ENCODE assay signal across 20 cellular contexts in the genomic region with DNA sequence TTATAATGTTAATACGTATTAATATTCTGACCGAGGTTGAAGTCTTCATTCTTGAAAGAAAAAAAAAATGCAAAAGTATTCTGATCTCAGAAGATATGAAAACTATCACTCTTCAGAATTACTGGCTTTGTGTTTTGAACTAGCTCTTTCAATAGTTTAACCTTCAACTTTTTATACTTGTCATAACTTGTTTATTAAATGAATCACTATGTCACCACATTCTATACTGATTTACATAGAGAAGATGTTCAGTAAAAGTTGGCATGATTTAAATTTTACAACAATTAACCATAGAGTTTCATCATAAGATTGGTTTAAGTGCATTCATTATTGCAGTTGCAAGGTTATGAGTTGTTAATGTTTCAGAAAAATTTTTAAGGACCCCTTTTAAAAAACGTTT. TPM values are rescaled to one million over a fixed set of nuclear protein-coding genes. Genes with fewer than 3 reads are reported as not detected.
A peak's percentile ranks its signal among the peaks of the same experiment; 100 is the strongest.
DNase-seq lines count a peak whose midpoint lies in the region; ATAC-seq, FAIRE-seq and TF ChIP-seq lines count a peak whose summit lies in the region.
"Had no signal": no experiment of that assay in that cellular context is flagged by ENCODE, and none has a peak within 500 bp of the region (broad histone marks: within the 10 kb centered on the region; RNA-seq: fewer than 3 reads in every experiment).

No MANE protein-coding gene starts in this region.

- no peaks in the 10 kb centered on the region for H3K36me3 ChIP-seq in PC-3 (ENCODE audit: low read depth, low read length)
- no peaks in the 10 kb centered on the region for H3K36me3 ChIP-seq in osteoblast (ENCODE audit: insufficient read depth, low read length)

- no TSS peak for BruUV-seq in PC-3 (replicated peaks; lab: Mats Ljungman, UMichigan)

- POLR2A ChIA-PET in activated CD4-positive, alpha-beta T cell treated with anti-CD3 and anti-CD28 coated beads for 36 hours (lab: Charles Lee) = interaction anchor here (0.9 kb wide), 1 partner anchor 74 kb away, joined by 4 read pairs; no protein-coding TSS in a partner anchor
- POLR2A ChIA-PET in PC-3 (lab: Charles Lee; ENCODE audit: unreplicated experiment) = interaction anchor here (1.0 kb wide), 1 partner anchor 58 kb away, joined by 4 read pairs; a partner anchor contains a TSS
- POLR2A ChIA-PET in GM10248 (lab: Yijun Ruan, JAX) = interaction anchor here (0.8 kb wide), 1 partner anchor 1919 kb away, joined by 3 read pairs; a partner anchor contains a TSS

- peak; percentile 33 for FAIRE-seq in colon (lab: Jason Lieb, UNC)
- FAIRE-seq: H1, RCC 7860 had no signal

- intact Hi-C loops in activated CD4-positive, alpha-beta T cell treated with anti-CD3 and anti-CD28 coated beads for 36 hours (cut with DNase I, micrococcal nuclease) = loop anchor here in 1 of 2 experiments (10.0 kb wide), 1 partner anchor 113 kb away; no protein-coding TSS in a partner anchor
- intact Hi-C loops in PC-3 (cut with micrococcal nuclease) = loop anchor here (5.0 kb wide), 1 partner anchor 46 kb away; no protein-coding TSS in a partner anchor

- H3K27me3 Mint-ChIP-seq in activated CD4-positive, alpha-beta T cell treated with anti-CD3 and anti-CD28 coated beads for 36 hours = no peaks in the 10 kb centered on the region
- H3K27me3 Mint-ChIP-seq in chondrocyte (ENCODE audit: low read depth) = no peaks in the 10 kb centered on the region
- H3K27me3 Mint-ChIP-seq: CD8-positive, alpha-beta memory T cell had no signal

- H3K4me1 ChIP-seq in PC-3 (ENCODE audit: insufficient read depth, low read length) (peaks cover 10% of the 10 kb centered on the region), osteoblast (ENCODE audit: insufficient read depth, low read length) (peaks cover 5% of the 10 kb centered on the region)

- H3K79me2 ChIP-seq in PC-3 (ENCODE audit: low read length) = no peaks in the 10 kb centered on the region
- peaks cover 18% of the 10 kb centered on the region for H3K79me2 ChIP-seq in osteoblast (ENCODE audit: insufficient read depth, low read length)

- H3K27ac ChIP-seq in PC-3 (ENCODE audit: low read length) (no peak overlapping the region), osteoblast (ENCODE audit: low read depth, low read length) (no peak overlapping the region)
- H3K27ac ChIP-seq: 22Rv1; BLaER1 treated with 17β-estradiol and CSF1 and Interleukin-3, amounts not matched to agents 10 nM and 100 nM had no signal

- no peaks in the 10 kb centered on the region for H3K36me3 Mint-ChIP-seq in activated CD4-positive, alpha-beta T cell treated with anti-CD3 and anti-CD28 coated beads for 36 hours (ENCODE audit: low read depth)
- H3K36me3 Mint-ChIP-seq in chondrocyte (ENCODE audit: low read depth) = no peaks in the 10 kb centered on the region
- H3K36me3 Mint-ChIP-seq: CD8-positive, alpha-beta memory T cell had no signal

- no peaks in the 10 kb centered on the region for H3K9me2 ChIP-seq in PC-3 (replicated peaks; ENCODE audit: low read length)

- ATAC-seq in activated CD4-positive, alpha-beta T cell treated with anti-CD3 and anti-CD28 coated beads for 36 hours = peak; percentile 23
- ATAC-seq in PC-3 (peak; percentile 63), HG02642 (IDR thresholded peaks at IDR 0.05; ENCODE audit: poor library complexity, unreplicated experiment) (no peak)

- no peak overlapping the region for H3K4me3 Mint-ChIP-seq in activated CD4-positive, alpha-beta T cell treated with anti-CD3 and anti-CD28 coated beads for 36 hours
- no peak overlapping the region for H3K4me3 Mint-ChIP-seq in chondrocyte (ENCODE audit: unreplicated experiment)

- TF ChIP-seq CTCF in PC-3 (conservative IDR thresholded peaks at IDR 0.05; ENCODE audit: low read depth, low read length) (no peak), osteoblast (IDR thresholded peaks at IDR 0.05; ENCODE audit: extremely low read depth, low read depth, low read length) (no peak), GM10248 (IDR thresholded peaks at IDR 0.05; ENCODE audit: control extremely low read depth, extremely low read depth, low read depth, missing control alignments) (no peak), chondrocyte (IDR thresholded peaks at IDR 0.05) (no peak)

- peaks cover 4% of the 10 kb centered on the region for H3K4me1 Mint-ChIP-seq in activated CD4-positive, alpha-beta T cell treated with anti-CD3 and anti-CD28 coated beads for 36 hours
- peaks cover 23% of the 10 kb centered on the region for H3K4me1 Mint-ChIP-seq in chondrocyte (ENCODE audit: low read depth)

- H3K27me3 ChIP-seq in PC-3 (ENCODE audit: low read length) = no peaks in the 10 kb centered on the region
- H3K27me3 ChIP-seq in osteoblast (ENCODE audit: insufficient read depth, low read length) = no peaks in the 10 kb centered on the region
- H3K27me3 ChIP-seq: BLaER1 treated with 17β-estradiol and CSF1 and Interleukin-3, amounts not matched to agents 10 nM and 100 nM had no signal

- H2AFZ ChIP-seq in PC-3 (ENCODE audit: low read length) (no peak overlapping the region), osteoblast (ENCODE audit: low read length) (no peak overlapping the region)

- no peak for DNase-seq in activated CD4-positive, alpha-beta T cell treated with anti-CD3 and anti-CD28 coated beads for 36 hours
- DNase-seq in activated CD4-positive, alpha-beta T cell treated with anti-CD3 and anti-CD28 coated beads, Interleukin-2, amount 50 U/mL, for 4 hours = no peak
- DNase-seq in PC-3 = no peak
- peak; percentile 14 for DNase-seq in osteoblast (ENCODE audit: insufficient read length, low spot score, missing footprints)
- DNase-seq in GM10248 (ENCODE audit: extremely low spot score) = no peak
- no peak for DNase-seq in chondrocyte (ENCODE audit: low spot score)
- DNase-seq: CD8-positive, alpha-beta memory T cell; DND-41; GDM1; Kasumi-1; NCI-H187; NCI-H226; NCI-H524 treated with DMSO at 0.1 percent for 48 hours; SHP77 treated with DMSO at 0.1 percent for 48 hours had no signal

- H3K27ac Mint-ChIP-seq in activated CD4-positive, alpha-beta T cell treated with anti-CD3 and anti-CD28 coated beads for 36 hours = no peak overlapping the region
- no peak overlapping the region for H3K27ac Mint-ChIP-seq in chondrocyte (ENCODE audit: unreplicated experiment)

- no peaks in the 10 kb centered on the region for H4K20me1 ChIP-seq in PC-3 (ENCODE audit: low read length)
- H4K20me1 ChIP-seq in osteoblast (ENCODE audit: insufficient read depth, low read length) = peaks cover 4% of the 10 kb centered on the region

- H3K4me2 ChIP-seq in PC-3 (ENCODE audit: low read length) (no peak overlapping the region), osteoblast (ENCODE audit: insufficient read depth, low read length) (peak overlapping the region; percentile 8)
- H3K4me2 ChIP-seq: BLaER1 treated with 17β-estradiol and CSF1 and Interleukin-3, amounts not matched to agents 10 nM and 100 nM had no signal

- H3K9me3 ChIP-seq in PC-3 (ENCODE audit: low read length) (no peaks in the 10 kb centered on the region), osteoblast (ENCODE audit: low read depth, low read length) (no peaks in the 10 kb centered on the region)

- H3K9ac ChIP-seq in PC-3 (ENCODE audit: low read length) = no peak overlapping the region
- H3K9ac ChIP-seq: BLaER1 treated with 17β-estradiol and CSF1 and Interleukin-3, amounts not matched to agents 10 nM and 100 nM had no signal

- no peaks in the 10 kb centered on the region for H3K9me3 Mint-ChIP-seq in activated CD4-positive, alpha-beta T cell treated with anti-CD3 and anti-CD28 coated beads for 36 hours (ENCODE audit: low read depth)
- no peaks in the 10 kb centered on the region for H3K9me3 Mint-ChIP-seq in chondrocyte (ENCODE audit: low read depth)
- H3K9me3 Mint-ChIP-seq: CD8-positive, alpha-beta memory T cell had no signal

- H3K4me3 ChIP-seq in PC-3 (ENCODE audit: low read length) (no peak overlapping the region), osteoblast (ENCODE audit: insufficient read depth, low read length) (no peak overlapping the region)
- H3K4me3 ChIP-seq: BLaER1 treated with 17β-estradiol and CSF1 and Interleukin-3, amounts not matched to agents 10 nM and 100 nM had no signal

- H3F3A ChIP-seq in PC-3 (ENCODE audit: low read length, unreplicated experiment) = no peaks in the 10 kb centered on the region

- CTCF ChIA-PET in activated CD4-positive, alpha-beta T cell treated with anti-CD3 and anti-CD28 coated beads for 36 hours (lab: Charles Lee) = interaction anchor here (0.6 kb wide), 1 partner anchor 294 kb away, joined by 5 read pairs; no protein-coding TSS in a partner anchor
- CTCF ChIA-PET in PC-3 (lab: Charles Lee) = interaction anchor here (0.6 kb wide), 2 partner anchors 53 to 138 kb away, joined by 3 read pairs; no protein-coding TSS in a partner anchor
- CTCF ChIA-PET in GM10248 (lab: Yijun Ruan, JAX) = no interaction called here

RNA-seq across cellular contexts. Expression of a gene that starts 57.3 kb away (rescaled TPM):
- total RNA-seq in activated CD4-positive, alpha-beta T cell treated with anti-CD3 and anti-CD28 coated beads for 36 hours = 10 to 100 TPM; 21.3 to 22.2 TPM
- total RNA-seq in PC-3 (2014; rRNA removed) = 13.8 and 15.3 TPM in 2 replicates
- 20.3 and 22.1 TPM in 2 replicates for total RNA-seq in osteoblast
- total RNA-seq in chondrocyte = 26.7 to 38.3 TPM (median 28.1 TPM) in 3 replicates

RNA-seq across cellular contexts. Expression of a gene that starts 57.9 kb away (rescaled TPM):
- 100 to 1,000 TPM; 140 to 141 TPM for total RNA-seq in activated CD4-positive, alpha-beta T cell treated with anti-CD3 and anti-CD28 coated beads for 36 hours
- total RNA-seq in PC-3 (2014; rRNA removed) (143 and 174 TPM in 2 replicates), osteoblast (171 and 182 TPM in 2 replicates), chondrocyte (183 to 216 TPM (median 184 TPM) in 3 replicates)
